Comparison of ENCODE assay signal across 21 cellular contexts in genomic region chr18:13256444-13257305, GRCh38. TPM values are rescaled to one million over a fixed set of nuclear protein-coding genes. Genes with fewer than 3 reads are reported as not detected.
A peak's percentile ranks its signal among the peaks of the same experiment; 100 is the strongest.
DNase-seq lines count a peak whose midpoint lies in the region; ATAC-seq and TF ChIP-seq lines count a peak whose summit lies in the region.
"Had no signal": no experiment of that assay in that cellular context is flagged by ENCODE, and none has a peak within 500 bp of the region (broad histone marks: within the 10 kb centered on the region; RNA-seq: fewer than 3 reads in every experiment).

No MANE protein-coding gene starts in this region.

- no peak overlapping the region for H3K4me3 Mint-ChIP-seq in brain
- H3K4me3 Mint-ChIP-seq in neural progenitor cell = peak overlapping the region; percentile 7
- H3K4me3 Mint-ChIP-seq: activated CD4-positive, alpha-beta T cell treated with anti-CD3 and anti-CD28 coated beads, Interleukin-2, amount 10 ng/mL, durations not matched to agents 7 days and 5 days; activated T-cell treated with anti-CD3 and anti-CD28 coated beads, Interleukin-2, amount 50 U/mL, for 72 hours; CD4-positive, alpha-beta T cell; H9; stimulated activated naive B cell treated with anti-CD40 and anti-IgM and Interleukin-4, amounts not matched to agents 10 μg/mL and 1 μg/mL and 100 μg/mL, for 72 hours had no signal

- no peaks in the 10 kb centered on the region for H3F3A ChIP-seq in neural progenitor cell (ENCODE audit: low read depth)

- no peaks in the 10 kb centered on the region for H3K79me2 ChIP-seq in neural progenitor cell (ENCODE audit: low read depth)

- DNase-seq in NCI-H510A treated with DMSO at 0.1 percent for 48 hours (lab: John Stamatoyannopoulos, UW) = peak; percentile 14
- DNase-seq in NCI-H510A (lab: John Stamatoyannopoulos, UW) = no peak
- peak; percentile 67 for DNase-seq in neural progenitor cell (ENCODE audit: low spot score)
- DNase-seq in uterus = no peak
- DNase-seq: activated CD4-positive, alpha-beta T cell treated with anti-CD3 and anti-CD28 coated beads, Interleukin-2, amount 10 ng/mL, durations not matched to agents 7 days and 5 days; activated T-cell treated with anti-CD3 and anti-CD28 coated beads, Interleukin-2, amount 50 U/mL, for 72 hours; brain microvascular endothelial cell; dermis blood vessel endothelial cell; foreskin keratinocyte; H9; NCI-H1930; stimulated activated naive B cell treated with anti-CD40 and anti-IgM and Interleukin-4, amounts not matched to agents 10 μg/mL and 1 μg/mL and 100 μg/mL, for 72 hours; thyroid gland had no signal

- intact Hi-C loops in uterus (cut with DNase I; ENCODE audit: low total_unique reads) = no loop called here

- H3K4me1 Mint-ChIP-seq in brain = peaks cover 60% of the 10 kb centered on the region
- peaks cover 41% of the 10 kb centered on the region for H3K4me1 Mint-ChIP-seq in neural progenitor cell

- H3K27me3 ChIP-seq in neural progenitor cell = no peaks in the 10 kb centered on the region
- H3K27me3 ChIP-seq in uterus = no peaks in the 10 kb centered on the region
- H3K27me3 ChIP-seq: brain microvascular endothelial cell, foreskin keratinocyte, thyroid gland had no signal

- peak overlapping the region in 4 of 5 experiments; percentile 12 to 74 (median 52) for H3K27ac Mint-ChIP-seq in brain
- peak overlapping the region; percentile 54 for H3K27ac Mint-ChIP-seq in neural progenitor cell
- H3K27ac Mint-ChIP-seq: activated CD4-positive, alpha-beta T cell treated with anti-CD3 and anti-CD28 coated beads, Interleukin-2, amount 10 ng/mL, durations not matched to agents 7 days and 5 days; activated T-cell treated with anti-CD3 and anti-CD28 coated beads, Interleukin-2, amount 50 U/mL, for 72 hours; CD4-positive, alpha-beta T cell; H9; stimulated activated naive B cell treated with anti-CD40 and anti-IgM and Interleukin-4, amounts not matched to agents 10 μg/mL and 1 μg/mL and 100 μg/mL, for 72 hours had no signal

- H3K36me3 ChIP-seq in HEK293 (ENCODE audit: control insufficient read depth in 2 of 2, insufficient read depth in 1 of 2, low read length in 2 of 2) (no peaks in the 10 kb centered on the region), neural progenitor cell (no peaks in the 10 kb centered on the region), uterus (no peaks in the 10 kb centered on the region)
- H3K36me3 ChIP-seq: brain microvascular endothelial cell, thyroid gland had no signal

- H3K27me3 Mint-ChIP-seq in brain (peaks cover 3% of the 10 kb centered on the region), neural progenitor cell (ENCODE audit: insufficient read depth, low read depth) (peaks cover 8% of the 10 kb centered on the region)
- H3K27me3 Mint-ChIP-seq: activated CD4-positive, alpha-beta T cell treated with anti-CD3 and anti-CD28 coated beads, Interleukin-2, amount 10 ng/mL, durations not matched to agents 7 days and 5 days; CD4-positive, alpha-beta T cell had no signal

- CTCF ChIA-PET in HEK293 (lab: Yijun Ruan, JAX) = no interaction called here

- H3K4me2 ChIP-seq in neural progenitor cell = peak overlapping the region; percentile 34

- POLR2A ChIA-PET in HEK293 (lab: Yijun Ruan, JAX) = no interaction called here

- H3K27ac ChIP-seq in HEK293 (ENCODE audit: extremely low read depth, low read depth, low read length) (no peak overlapping the region), neural progenitor cell (no peak overlapping the region), uterus (no peak overlapping the region)
- H3K27ac ChIP-seq: brain microvascular endothelial cell, epithelial cell of prostate, foreskin keratinocyte, thyroid gland had no signal

- H3K4me1 ChIP-seq in HEK293 (ENCODE audit: control insufficient read depth, insufficient read depth, low read length) (no peaks in the 10 kb centered on the region), neural progenitor cell (peaks cover 13% of the 10 kb centered on the region), uterus (peaks cover 0 to 16% of the 10 kb centered on the region in 2 donors)
- H3K4me1 ChIP-seq: foreskin keratinocyte had no signal

- ATAC-seq in HG03460 (IDR thresholded peaks at IDR 0.05; ENCODE audit: unreplicated experiment) (no peak), HG02642 (IDR thresholded peaks at IDR 0.05; ENCODE audit: poor library complexity, unreplicated experiment) (no peak)
- ATAC-seq: activated naive CD4-positive, alpha-beta T cell treated with anti-CD3 and anti-CD28 coated beads, Interleukin-2, amount 50 U/mL, for 72 hours; activated T-cell treated with anti-CD3 and anti-CD28 coated beads, Interleukin-2, amount 50 U/mL, for 72 hours; foreskin keratinocyte; stimulated activated naive B cell treated with anti-CD40 and anti-IgM and Interleukin-4, amounts not matched to agents 10 μg/mL and 1 μg/mL and 100 μg/mL, for 72 hours had no signal

- H2AFZ ChIP-seq in neural progenitor cell (replicated peaks) = no peak overlapping the region

- H3K36me3 Mint-ChIP-seq in brain (no peaks in the 10 kb centered on the region), neural progenitor cell (no peaks in the 10 kb centered on the region)
- H3K36me3 Mint-ChIP-seq: activated naive CD4-positive, alpha-beta T cell treated with anti-CD3 and anti-CD28 coated beads, Interleukin-2, amount 50 U/mL, for 72 hours had no signal

- TF ChIP-seq CTCF in HEK293 (tag by site-specific recombination; IDR thresholded peaks at IDR 0.05) (no peak), brain (conservative IDR thresholded peaks at IDR 0.05) (no peak), neural progenitor cell (IDR thresholded peaks at IDR 0.05) (no peak), uterus (IDR thresholded peaks at IDR 0.05) (no peak)

- no peaks in the 10 kb centered on the region for H4K20me1 ChIP-seq in neural progenitor cell (ENCODE audit: low read depth)

- no peak overlapping the region for H3K4me3 ChIP-seq in HEK293 (ENCODE audit: low read depth, low read length)
- no peak overlapping the region for H3K4me3 ChIP-seq in neural progenitor cell
- no peak overlapping the region for H3K4me3 ChIP-seq in uterus
- H3K4me3 ChIP-seq: thyroid gland had no signal

- H3K9ac ChIP-seq in neural progenitor cell = no peak overlapping the region

- H3K9me3 Mint-ChIP-seq in brain = peaks cover 0 to 3% (median 0%) of the 10 kb centered on the region in 5 experiments
- peaks cover 2% of the 10 kb centered on the region for H3K9me3 Mint-ChIP-seq in neural progenitor cell
- H3K9me3 Mint-ChIP-seq: activated CD4-positive, alpha-beta T cell treated with anti-CD3 and anti-CD28 coated beads, Interleukin-2, amount 10 ng/mL, durations not matched to agents 7 days and 5 days; activated naive CD4-positive, alpha-beta T cell treated with anti-CD3 and anti-CD28 coated beads, Interleukin-2, amount 50 U/mL, for 72 hours; activated T-cell treated with anti-CD3 and anti-CD28 coated beads, Interleukin-2, amount 50 U/mL, for 72 hours; CD4-positive, alpha-beta T cell; H9; stimulated activated naive B cell treated with anti-CD40 and anti-IgM and Interleukin-4, amounts not matched to agents 10 μg/mL and 1 μg/mL and 100 μg/mL, for 72 hours had no signal

- TF ChIP-seq POLR2A in uterus (IDR thresholded peaks at IDR 0.05) = no peak

- H3K9me3 ChIP-seq in HEK293 (ENCODE audit: control insufficient read depth, insufficient read depth, low read depth, low read length) (no peaks in the 10 kb centered on the region), neural progenitor cell (ENCODE audit: low read depth) (no peaks in the 10 kb centered on the region), uterus (no peaks in the 10 kb centered on the region)
- H3K9me3 ChIP-seq: thyroid gland had no signal

TF ChIP-seq in HEK293, 187 proteins besides CTCF, POLR2A, EP300 and RAD21:
- peak; percentile 69; the same call in 1 of the 2 replicates for TF ChIP-seq ZNF18 (tag by site-specific recombination; IDR thresholded peaks at IDR 0.05)
- TF ChIP-seq KLF8 (tag by site-specific recombination; IDR thresholded peaks at IDR 0.05) = no peak
- TF ChIP-seq ZIC2 (tag by site-specific recombination; IDR thresholded peaks at IDR 0.05) = peak; percentile 74

RNA-seq across cellular contexts. Expression of gene LDLRAD4, which starts 38.1 kb away (rescaled TPM):
- polyA plus RNA-seq in brain (ENCODE audit: insufficient read depth, low read depth, low replicate concordance) = 20.2 TPM
- 0.28 and 0.65 TPM in 2 replicates for total RNA-seq in neural progenitor cell (ENCODE audit: low replicate concordance)
- 10 to 100 TPM; 23.8 to 82.2 (median 39.3) TPM for total RNA-seq in uterus
- total RNA-seq: foreskin keratinocyte, MCF 10A had no signal
- polyA plus RNA-seq: foreskin keratinocyte had no signal

Comparison
In these comparisons a context has a peak if more than half of its experiments do, and no peak if none do; other contexts are left out.
1. DNase-seq: peak in NCI-H510A treated with DMSO at 0.1 percent for 48 hours (single experiment) and neural progenitor cell (single experiment); none in NCI-H510A (single experiment) and uterus (0 of 2).
2. RNA of gene LDLRAD4, which starts 38.1 kb away (total RNA-seq): 23.8 to 82.2 TPM in uterus; 0.28 to 0.65 TPM in neural progenitor cell; every median in the first group is over 10 times any median in the second.